In genomic region chr4:133146574-133147198, GRCh38 we compare ENCODE assay signal across 8 cellular contexts. TPM values are rescaled to one million over a fixed set of nuclear protein-coding genes. Genes with fewer than 3 reads are reported as not detected.
DNase-seq lines count a peak whose midpoint lies in the region; ATAC-seq, FAIRE-seq and TF ChIP-seq lines count a peak whose summit lies in the region.

No MANE protein-coding gene starts in this region.

- TF ChIP-seq CTCF in KMS-11 (conservative IDR thresholded peaks at IDR 0.05; ENCODE audit: low read depth, low read length) (peak; percentile 84), WTC11 (IDR thresholded peaks at IDR 0.05) (peak; percentile 66), sigmoid colon (IDR thresholded peaks at IDR 0.05) (peak; percentile 58 to 92 (median 76))

- intact Hi-C loops in left ventricle myocardium superior (cut with micrococcal nuclease) = no loop called here
- intact Hi-C loops in sigmoid colon (cut with DNase I) = loop anchor here (10.0 kb wide), 1 partner anchor 338 kb away; no protein-coding TSS in a partner anchor

- H3K36me3 Mint-ChIP-seq in WTC11 (no peaks in the 10 kb centered on the region), T-helper 17 cell (ENCODE audit: low read depth) (peaks cover 2% of the 10 kb centered on the region)

- H3K4me3 ChIP-seq in KMS-11 (IDR thresholded peaks at IDR 0.05; ENCODE audit: insufficient read depth, low read depth, low read length) (no peak overlapping the region), sigmoid colon (peak overlapping the region in 3 of 4 donors; percentile 44 to 55 (median 44))

- H3K27ac ChIP-seq in KMS-11 (peak overlapping the region; percentile 28; the same call in 1 of the 2 replicates), sigmoid colon (no peak overlapping the region)

- TF ChIP-seq EP300 in sigmoid colon (IDR thresholded peaks at IDR 0.05) = no peak

- H2AFZ ChIP-seq in KMS-11 (ENCODE audit: low read depth) = peak overlapping the region; percentile 76; the same call in 1 of the 2 replicates

- no peaks in the 10 kb centered on the region for H3K79me2 ChIP-seq in KMS-11 (ENCODE audit: insufficient read depth, low read depth)

- H3K27me3 ChIP-seq in KMS-11 (ENCODE audit: insufficient read depth, low read depth) (no peaks in the 10 kb centered on the region), sigmoid colon (peaks cover 12 to 24% (median 15%) of the 10 kb centered on the region in 3 donors)

- H3K4me1 ChIP-seq in KMS-11 (ENCODE audit: low read depth, poor library complexity, severe bottlenecking) (peaks cover 46% of the 10 kb centered on the region), sigmoid colon (peaks cover 0 to 57% (median 46%) of the 10 kb centered on the region in 4 donors)

- CTCF ChIA-PET in WTC11 (lab: Charles Lee) = interaction anchor here (0.6 to 2.4 kb wide), 63 partner anchors 8 to 1786 kb away, joined by 3 to 17 read pairs (median 4); no protein-coding TSS in a partner anchor

- 1 to 4% methylated on average over 27 of the region's 27 CpGs for WGBS in sigmoid colon, 2 donors

- no peaks in the 10 kb centered on the region for H3K36me3 ChIP-seq in KMS-11 (ENCODE audit: insufficient read depth)
- H3K36me3 ChIP-seq in sigmoid colon = no peaks in the 10 kb centered on the region

- H3K4me1 Mint-ChIP-seq in WTC11 = peaks cover 40% of the 10 kb centered on the region
- H3K4me1 Mint-ChIP-seq in T-helper 17 cell = peaks cover 3% of the 10 kb centered on the region

- H3K9me3 ChIP-seq in sigmoid colon (no peaks in the 10 kb centered on the region), T-helper 17 cell (ENCODE audit: control insufficient read depth, low read length, poor library complexity, severe bottlenecking) (no peaks in the 10 kb centered on the region)

- FAIRE-seq in GM19239 (lab: Jason Lieb, UNC) = peak; percentile 35

- H3K9me3 Mint-ChIP-seq in WTC11 = no peaks in the 10 kb centered on the region

- POLR2A ChIA-PET in WTC11 (lab: Charles Lee) = interaction anchor here (0.6 kb wide), 1 partner anchor 42 kb away, joined by 5 read pairs; no protein-coding TSS in a partner anchor

- H3K27ac Mint-ChIP-seq in WTC11 = peak overlapping the region; percentile 50; the same call in 1 of the 2 replicates
- H3K27ac Mint-ChIP-seq in T-helper 17 cell = no peak overlapping the region

- H3K4me2 ChIP-seq in KMS-11 = peak overlapping the region; percentile 77

- peaks cover 55% of the 10 kb centered on the region for H3K27me3 Mint-ChIP-seq in WTC11 (ENCODE audit: low read depth)
- H3K27me3 Mint-ChIP-seq in T-helper 17 cell = peaks cover 67% of the 10 kb centered on the region

- peak; percentile 24 for DNase-seq in COLO829 (ENCODE audit: low spot score)
- no peak for DNase-seq in GM19239 (ENCODE audit: insufficient read length, low spot score)
- peak; percentile 77 for DNase-seq in WTC11 (ENCODE audit: low spot score)
- DNase-seq in left ventricle myocardium superior = peak; percentile 42
- peak; percentile 62 for DNase-seq in sigmoid colon
- DNase-seq in T-helper 17 cell = no peak

- ATAC-seq in WTC11 (peak; percentile 31), left ventricle myocardium superior (peak; percentile 34), T-helper 17 cell (no peak), HG03571 (IDR thresholded peaks at IDR 0.05; ENCODE audit: unreplicated experiment) (no peak)

- peak overlapping the region; percentile 39; the same call in 1 of the 2 replicates for H3K9ac ChIP-seq in KMS-11

- peak overlapping the region; percentile 76 for H3K4me3 Mint-ChIP-seq in WTC11
- H3K4me3 Mint-ChIP-seq in T-helper 17 cell = no peak overlapping the region

- no peak for TF ChIP-seq POLR2A in sigmoid colon (IDR thresholded peaks at IDR 0.05)

- H4K20me1 ChIP-seq in KMS-11 (ENCODE audit: insufficient read depth) = no peaks in the 10 kb centered on the region

TF ChIP-seq in WTC11, 78 proteins besides CTCF, POLR2A, EP300 and RAD21:
- 0 out of 2 replicates have a peak, but pooled peaks have one; percentile 4 for TF ChIP-seq E2F1 (CRISPR knock-in tag; IDR thresholded peaks at IDR 0.05)
- TF ChIP-seq RELA (CRISPR knock-in tag; IDR thresholded peaks at IDR 0.05; ENCODE audit: borderline replicate concordance) = no peak
- 0 out of 2 replicates have a peak, but pooled peaks have one; percentile 19 for TF ChIP-seq NFE2L1 (CRISPR knock-in tag; IDR thresholded peaks at IDR 0.05)

RNA-seq across cellular contexts. Expression of gene PCDH10, which starts 2.4 kb away (rescaled TPM):
- total RNA-seq in WTC11 (2021) (7.8 to 13.9 TPM (median 13.1 TPM) in 3 replicates), left ventricle myocardium superior (0.05 TPM), sigmoid colon (1 to 10 TPM in 3 of 4 donors, under 1 TPM in 1; 0.49 to 1.9 (median 1.4) TPM), T-helper 17 cell (not detected)
- under 1 TPM in 2 of 3 donors, not detected in 1; under 0.01 to 0.34 TPM for polyA plus RNA-seq in sigmoid colon

Comparison
In these comparisons a context has a peak if more than half of its experiments do, and no peak if none do; other contexts are left out.
1. DNase-seq: peak in COLO829 (single experiment), WTC11 (single experiment), left ventricle myocardium superior (single experiment) and sigmoid colon (single experiment); none in GM19239 (single experiment) and T-helper 17 cell (0 of 3).
2. ATAC-seq: peak in WTC11 (single experiment) and left ventricle myocardium superior (single experiment); none in T-helper 17 cell (single experiment) and HG03571 (single experiment).
3. Peak in every context shown above with its lines, with median percentiles within 50 percentile points of each other: CTCF ChIP-seq.